36 cellular contexts compared by ENCODE assay signal in the genomic region with DNA sequence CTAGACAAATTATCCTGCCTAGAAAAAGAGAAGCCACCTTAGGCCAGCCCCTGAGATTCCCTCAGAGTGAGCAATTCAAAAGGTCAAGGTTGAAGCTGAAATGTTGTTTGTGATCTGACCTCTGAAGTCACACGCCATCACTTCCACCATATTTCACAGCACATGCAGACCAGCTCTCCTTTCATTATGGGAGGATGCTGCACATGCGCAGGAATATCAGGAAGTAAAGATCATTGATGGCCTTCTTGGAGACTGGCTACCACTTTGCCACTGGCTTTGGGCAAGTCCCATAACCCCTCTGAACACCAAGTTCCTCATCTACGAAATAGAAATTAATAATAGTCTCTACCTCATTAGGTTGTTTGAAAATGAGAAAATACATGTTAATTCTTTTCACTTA. TPM values are rescaled to one million over a fixed set of nuclear protein-coding genes. Genes with fewer than 3 reads are reported as not detected.
"Had no signal": no experiment of that assay in that cellular context is flagged by ENCODE, and none has a peak within 500 bp of the region (broad histone marks: within the 10 kb centered on the region; RNA-seq: fewer than 3 reads in every experiment).

No MANE protein-coding gene starts in this region.

- DNase-seq: Karpas-422, Kasumi-1, MG63, MM.1S, MV-4-11, NCI-H1048, NCI-H1092, NCI-H1092 treated with DMSO at 0.1 percent for 48 hours, NCI-H1105, NCI-H1105 treated with DMSO at 0.1 percent for 48 hours, NCI-H1417, NCI-H1417 treated with DMSO at 0.1 percent for 48 hours, NCI-H1436, NCI-H1436 treated with DMSO at 0.1 percent for 48 hours, NCI-H146, NCI-H1694, NCI-H1694 treated with DMSO at 0.1 percent for 48 hours, NCI-H187, NCI-H187 treated with DMSO at 0.1 percent for 48 hours, NCI-H1930, NCI-H2029, NCI-H2029 treated with DMSO at 0.1 percent for 48 hours, NCI-H2081, NCI-H2081 treated with DMSO at 0.1 percent for 48 hours, NCI-H2107, NCI-H2171, NCI-H2171 treated with DMSO at 0.1 percent for 48 hours, NCI-H2227 treated with DMSO at 0.1 percent for 48 hours, NCI-H226, NCI-H345, NCI-H446, NCI-H446 treated with DMSO at 0.1 percent for 48 hours, NCI-H510A, NCI-H510A treated with DMSO at 0.1 percent for 48 hours, NCI-H524 had no signal

- H3K9me3 ChIP-seq: MG63 had no signal

- H3K4me3 ChIP-seq: MG63 had no signal

- H3K36me3 ChIP-seq: MG63 had no signal

RNA-seq across cellular contexts. Expression of gene CDO1, which starts 39.5 kb away (rescaled TPM):
- total RNA-seq: NCI-H460 had no signal
